14 cellular contexts compared by ENCODE assay signal in the genomic region with DNA sequence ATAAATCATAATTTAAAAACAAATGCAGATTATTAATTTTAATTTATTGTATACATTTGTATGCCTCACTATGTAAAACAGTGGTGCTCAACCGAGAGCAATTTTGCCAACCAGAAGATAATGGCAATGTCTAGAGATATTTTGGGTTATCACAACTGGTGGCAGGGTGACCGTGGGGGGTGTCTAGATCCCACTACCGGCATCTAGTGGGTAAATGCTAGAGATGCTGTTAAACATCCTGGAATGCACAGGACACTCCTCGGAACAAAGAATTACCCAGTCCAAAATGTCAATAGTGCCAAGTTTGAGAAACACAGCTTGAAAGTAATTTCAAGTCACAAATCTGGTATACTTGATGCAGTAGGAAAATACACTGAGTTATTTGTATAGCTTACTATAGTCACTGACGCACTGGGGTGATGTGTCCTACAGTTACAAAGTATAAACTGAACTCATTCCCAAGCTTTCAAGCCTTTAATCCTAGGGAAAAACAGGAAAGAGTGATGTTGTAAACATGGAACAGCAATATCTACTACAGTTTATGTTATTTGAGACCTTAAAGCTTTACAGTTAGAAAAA.
A peak's percentile ranks its signal among the peaks of the same experiment; 100 is the strongest.
DNase-seq lines count a peak whose midpoint lies in the region; ATAC-seq, FAIRE-seq and TF ChIP-seq lines count a peak whose summit lies in the region.
"Had no signal": no experiment of that assay in that cellular context is flagged by ENCODE, and none has a peak within 500 bp of the region (broad histone marks: within the 10 kb centered on the region; RNA-seq: fewer than 3 reads in every experiment).

No MANE protein-coding gene starts in this region.

- no peaks in the 10 kb centered on the region for H3K36me3 ChIP-seq in mesendoderm (ENCODE audit: control insufficient read depth, insufficient read depth, low read length)

- no peaks in the 10 kb centered on the region for H3K9me3 Mint-ChIP-seq in activated CD8-positive, alpha-beta memory T cell treated with anti-CD3 and anti-CD28 coated beads, Interleukin-2, amount 10 ng/mL, durations not matched to agents 7 days and 5 days (ENCODE audit: low read depth)

- no peak for TF ChIP-seq POLR2A in GM12891 (IDR thresholded peaks at IDR 0.05; ENCODE audit: low read depth, low read length)

- H3K9ac ChIP-seq in mesendoderm (ENCODE audit: low read length), result no peak overlapping the region

- H3K27ac ChIP-seq in mesendoderm (ENCODE audit: low read depth, low read length), result no peak overlapping the region

- H3K4me3 ChIP-seq in choroid plexus epithelial cell (ENCODE audit: low read depth, low read length), result no peak overlapping the region
- no peak overlapping the region for H3K4me3 ChIP-seq in mesendoderm (ENCODE audit: low read length)

- H3K4me2 ChIP-seq in mesendoderm (ENCODE audit: low read length), result no peak overlapping the region

- no peak overlapping the region for H3K23ac ChIP-seq in mesendoderm (ENCODE audit: low read length)

- H2AK5ac ChIP-seq in mesendoderm (ENCODE audit: low read length), result no peak overlapping the region

- no peaks in the 10 kb centered on the region for H3K27me3 Mint-ChIP-seq in activated CD8-positive, alpha-beta memory T cell treated with anti-CD3 and anti-CD28 coated beads, Interleukin-2, amount 10 ng/mL, durations not matched to agents 7 days and 5 days

- H3K27ac Mint-ChIP-seq in activated CD8-positive, alpha-beta memory T cell treated with anti-CD3 and anti-CD28 coated beads, Interleukin-2, amount 10 ng/mL, durations not matched to agents 7 days and 5 days, result no peak overlapping the region
- H3K27ac Mint-ChIP-seq: CD14-positive monocyte had no signal

- DNase-seq in GM12891 (ENCODE audit: insufficient read length, low spot score) (no peak), HuH-7.5 (ENCODE audit: low spot score) (peak; percentile 56), choroid plexus epithelial cell (ENCODE audit: low read depth) (no peak), mesendoderm (peak; percentile 2), frontal cortex (ENCODE audit: low spot score in 2 of 2) (no peak), amniotic stem cell (lab: John Stamatoyannopoulos, UW) (no peak)
- DNase-seq in activated CD8-positive, alpha-beta memory T cell treated with anti-CD3 and anti-CD28 coated beads, Interleukin-2, amount 10 ng/mL, durations not matched to agents 7 days and 5 days, result no peak
- DNase-seq: Caco-2, NCI-H1436, NCI-H2029 treated with DMSO at 0.1 percent for 48 hours, NCI-H510A had no signal

- H3K79me2 ChIP-seq in mesendoderm (ENCODE audit: control insufficient read depth, insufficient read depth, low read length), result no peaks in the 10 kb centered on the region

- H3K36me3 Mint-ChIP-seq in activated CD8-positive, alpha-beta memory T cell treated with anti-CD3 and anti-CD28 coated beads, Interleukin-2, amount 10 ng/mL, durations not matched to agents 7 days and 5 days, result peaks cover 19% of the 10 kb centered on the region

- H3K4me3 Mint-ChIP-seq in activated CD8-positive, alpha-beta memory T cell treated with anti-CD3 and anti-CD28 coated beads, Interleukin-2, amount 10 ng/mL, durations not matched to agents 7 days and 5 days, result no peak overlapping the region
- H3K4me3 Mint-ChIP-seq: CD14-positive monocyte had no signal

- ATAC-seq in activated CD8-positive, alpha-beta memory T cell treated with anti-CD3 and anti-CD28 coated beads, Interleukin-2, amount 10 ng/mL, durations not matched to agents 7 days and 5 days, result no peak
- ATAC-seq: Panc1, Right ventricle myocardium inferior had no signal

- peaks cover 5% of the 10 kb centered on the region for H3K4me1 Mint-ChIP-seq in activated CD8-positive, alpha-beta memory T cell treated with anti-CD3 and anti-CD28 coated beads, Interleukin-2, amount 10 ng/mL, durations not matched to agents 7 days and 5 days
- H3K4me1 Mint-ChIP-seq: CD14-positive monocyte had no signal

- no peak overlapping the region for H2BK120ac ChIP-seq in mesendoderm (ENCODE audit: low read depth, low read length)

- H4K8ac ChIP-seq in mesendoderm (ENCODE audit: low read depth, low read length), result no peak overlapping the region

- peak; percentile 40 for FAIRE-seq in GM12891 (lab: Jason Lieb, UNC)
- no peak for FAIRE-seq in frontal cortex (lab: Jason Lieb, UNC)

- no peak overlapping the region for H2BK15ac ChIP-seq in mesendoderm (replicated peaks; ENCODE audit: low read depth)

- H3K18ac ChIP-seq in mesendoderm (ENCODE audit: low read length), result no peak overlapping the region

- H3K79me1 ChIP-seq in mesendoderm (ENCODE audit: low read length), result no peaks in the 10 kb centered on the region

- H3K4ac ChIP-seq in mesendoderm (ENCODE audit: low read depth, low read length), result no peak overlapping the region

- no peak overlapping the region for H3K56ac ChIP-seq in mesendoderm (ENCODE audit: low read length)

- CTCF ChIA-PET in activated CD8-positive, alpha-beta memory T cell treated with anti-CD3 and anti-CD28 coated beads, Interleukin-2, amount 10 ng/mL, durations not matched to agents 7 days and 5 days (lab: Charles Lee), result no interaction called here

- H3K4me1 ChIP-seq in mesendoderm (ENCODE audit: control insufficient read depth, low read depth, low read length), result no peaks in the 10 kb centered on the region
- H3K4me1 ChIP-seq: Caco-2 had no signal

- TF ChIP-seq CTCF in choroid plexus epithelial cell (conservative IDR thresholded peaks at IDR 0.05; ENCODE audit: low read depth, low read length), result peak; percentile 28

- no CpG with 5 or more reads among the region's 5 CpGs for WGBS in mesendoderm (ENCODE audit: extremely low coverage, insufficient coverage, low lambda C conversion rate)

- H2BK5ac ChIP-seq in mesendoderm (ENCODE audit: low read length), result no peak overlapping the region

- H3K27me3 ChIP-seq in mesendoderm (ENCODE audit: insufficient read depth, low read length, poor library complexity), result no peaks in the 10 kb centered on the region

- no peak overlapping the region for H4K5ac ChIP-seq in mesendoderm (ENCODE audit: low read length)

TF ChIP-seq in GM12891, 5 proteins besides CTCF, POLR2A, EP300 and RAD21:
- TF ChIP-seq SPI1 (IDR thresholded peaks at IDR 0.05; ENCODE audit: low read depth, low read length), result no peak
- TF ChIP-seq POLR2AphosphoS5 (IDR thresholded peaks at IDR 0.05; ENCODE audit: low read depth, low read length), result no peak
- TF ChIP-seq POU2F2 (IDR thresholded peaks at IDR 0.05; ENCODE audit: low read depth, low read length), result no peak
- TF ChIP-seq PAX5 (IDR thresholded peaks at IDR 0.05; ENCODE audit: insufficient read depth, low read length, severe bottlenecking), result no peak
- TF ChIP-seq TAF1 (IDR thresholded peaks at IDR 0.05; ENCODE audit: low read depth, low read length), result no peak
TF ChIP-seq in GM12891: peak in this region for 0.

Comparison
In these comparisons a context has a peak if more than half of its experiments do, and no peak if none do; other contexts are left out.
1. DNase-seq: peak in HuH-7.5 (single experiment) and mesendoderm (single experiment); none in GM12891 (single experiment), choroid plexus epithelial cell (single experiment), frontal cortex (0 of 2), amniotic stem cell (single experiment) and activated CD8-positive, alpha-beta memory T cell treated with anti-CD3 and anti-CD28 coated beads, Interleukin-2, amount 10 ng/mL, durations not matched to agents 7 days and 5 days (single experiment).